22 cellular contexts compared by ENCODE assay signal in the genomic region with DNA sequence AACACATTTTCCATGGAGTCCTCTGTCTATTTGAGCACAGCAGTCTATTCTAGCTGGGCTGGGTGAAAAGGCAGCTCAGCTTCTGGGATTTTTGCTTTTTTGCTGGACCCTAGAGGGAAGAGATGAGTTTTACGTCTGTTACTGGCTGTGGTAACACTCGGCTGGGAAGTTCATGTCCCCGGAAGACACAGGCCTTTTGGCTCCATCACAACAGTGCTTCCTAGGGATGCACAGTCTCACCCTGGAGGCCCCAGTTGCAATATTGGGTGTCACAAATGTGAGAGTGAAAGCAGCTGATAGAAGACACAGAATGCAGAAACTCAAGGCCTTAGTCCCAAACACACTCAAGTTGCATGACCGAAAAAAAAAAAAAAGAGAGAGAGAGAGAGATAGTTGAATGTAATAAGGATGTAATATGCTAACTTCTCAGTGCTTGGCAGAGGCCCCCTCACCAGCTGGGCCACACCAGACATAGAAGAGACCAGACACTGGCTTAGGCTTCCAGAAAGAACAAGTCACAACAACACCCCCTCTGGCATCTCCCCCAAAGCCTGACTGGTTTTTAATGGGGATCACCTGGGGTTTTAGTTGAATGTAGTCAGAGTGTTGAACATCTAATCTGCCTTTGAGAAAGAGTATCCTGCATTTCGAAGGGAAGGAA.
A peak's percentile ranks its signal among the peaks of the same experiment; 100 is the strongest.
DNase-seq lines count a peak whose midpoint lies in the region; ATAC-seq, FAIRE-seq and TF ChIP-seq lines count a peak whose summit lies in the region.
"Had no signal": no experiment of that assay in that cellular context is flagged by ENCODE, and none has a peak within 500 bp of the region (broad histone marks: within the 10 kb centered on the region; RNA-seq: fewer than 3 reads in every experiment).

No MANE protein-coding gene starts in this region.

- peaks cover 16% of the 10 kb centered on the region for H3K4me1 ChIP-seq in HUES48 (ENCODE audit: control insufficient read depth, insufficient read depth, low read length)
- peaks cover 17% of the 10 kb centered on the region for H3K4me1 ChIP-seq in body of pancreas
- peaks cover 8 to 12% of the 10 kb centered on the region in 2 donors for H3K4me1 ChIP-seq in kidney (ENCODE audit: control insufficient read depth in 1 of 2, insufficient read depth in 1 of 2, low read depth in 1 of 2, low read length in 2 of 2)

- DNase-seq in body of pancreas (no peak), kidney (peak; percentile 72), sciatic nerve (ENCODE audit: low spot score) (no peak), C1 segment of cervical spinal cord (lab: John Stamatoyannopoulos, UW) (no peak), GM19240 (ENCODE audit: insufficient read length, low spot score) (no peak)
- no peak for DNase-seq in stimulated activated CD4-positive, alpha-beta T cell treated with anti-CD3 and anti-CD28 coated beads, Interleukin-4, amount 100 ng/mL, for 4 hours
- DNase-seq in activated CD4-positive, alpha-beta memory T cell treated with anti-CD3 and anti-CD28 coated beads, Interleukin-2, amount 10 ng/mL, durations not matched to agents 7 days and 5 days = no peak
- DNase-seq: activated naive CD4-positive, alpha-beta T cell treated with Interleukin-2 at 50 U/mL for 16 hours; activated T-cell treated with anti-CD3 and anti-CD28 coated beads, Interleukin-2, amount 50 U/mL, for 4 hours; amniotic stem cell; CD4-positive, CD25-positive, alpha-beta regulatory T cell; central memory CD4-positive, alpha-beta T cell; dorsolateral prefrontal cortex; HCEC 1CT; immature natural killer cell; lower lobe of right lung; MG63; NCI-H1417 treated with DMSO at 0.1 percent for 48 hours; NCI-H524 treated with DMSO at 0.1 percent for 48 hours; nucleus accumbens had no signal

- WGBS in body of pancreas, 2 donors = 65 to 70% methylated on average over 5 of the region's 5 CpGs

- H3K27me3 Mint-ChIP-seq in activated CD4-positive, alpha-beta memory T cell treated with anti-CD3 and anti-CD28 coated beads, Interleukin-2, amount 10 ng/mL, durations not matched to agents 7 days and 5 days = no peaks in the 10 kb centered on the region
- H3K27me3 Mint-ChIP-seq: CD4-positive, CD25-positive, alpha-beta regulatory T cell had no signal

- H3K9me3 Mint-ChIP-seq in activated CD4-positive, alpha-beta memory T cell treated with anti-CD3 and anti-CD28 coated beads, Interleukin-2, amount 10 ng/mL, durations not matched to agents 7 days and 5 days = peaks cover 24% of the 10 kb centered on the region

- TF ChIP-seq CTCF in body of pancreas (IDR thresholded peaks at IDR 0.05) (no peak), kidney (IDR thresholded peaks at IDR 0.05; ENCODE audit: borderline replicate concordance, extremely low read depth, insufficient read depth) (no peak)

- CTCF ChIA-PET in activated CD4-positive, alpha-beta memory T cell treated with anti-CD3 and anti-CD28 coated beads, Interleukin-2, amount 10 ng/mL, durations not matched to agents 7 days and 5 days (lab: Charles Lee) = no interaction called here

- intact Hi-C loops in body of pancreas (cut with DNase I) = no loop called here
- intact Hi-C loops in kidney (cut with DNase I) = no loop called here
- intact Hi-C loops in sciatic nerve (cut with DNase I) = no loop called here

- peak overlapping the region; percentile 75 for H3K27ac ChIP-seq in HUES48 (ENCODE audit: low read depth, low read length)
- H3K27ac ChIP-seq in body of pancreas = no peak overlapping the region
- no peak overlapping the region for H3K27ac ChIP-seq in kidney (ENCODE audit: low read depth in 2 of 2, low read length in 2 of 2)
- H3K27ac ChIP-seq: dorsolateral prefrontal cortex, RWPE1 had no signal

- POLR2A ChIA-PET in activated CD4-positive, alpha-beta memory T cell treated with anti-CD3 and anti-CD28 coated beads, Interleukin-2, amount 10 ng/mL, durations not matched to agents 7 days and 5 days (lab: Charles Lee) = no interaction called here

- peaks cover 5% of the 10 kb centered on the region; the same call in 1 of the 2 replicates for H3K9me3 ChIP-seq in HUES48 (ENCODE audit: control insufficient read depth, insufficient read depth, low read length)
- H3K9me3 ChIP-seq in body of pancreas = no peaks in the 10 kb centered on the region
- peaks cover 4 to 12% of the 10 kb centered on the region in 2 donors for H3K9me3 ChIP-seq in kidney (ENCODE audit: control insufficient read depth in 1 of 2, low read length in 2 of 2)

- H3K4me3 ChIP-seq in HUES48 (ENCODE audit: low read depth, low read length) (no peak overlapping the region), body of pancreas (no peak overlapping the region), kidney (ENCODE audit: low read length in 2 of 2) (no peak overlapping the region)
- H3K4me3 ChIP-seq: dorsolateral prefrontal cortex, lower lobe of right lung, MG63 had no signal

- no peak overlapping the region for H3K27ac Mint-ChIP-seq in activated CD4-positive, alpha-beta memory T cell treated with anti-CD3 and anti-CD28 coated beads, Interleukin-2, amount 10 ng/mL, durations not matched to agents 7 days and 5 days
- H3K27ac Mint-ChIP-seq: CD4-positive, CD25-positive, alpha-beta regulatory T cell; immature natural killer cell had no signal

- no peaks in the 10 kb centered on the region for H3K36me3 Mint-ChIP-seq in activated CD4-positive, alpha-beta memory T cell treated with anti-CD3 and anti-CD28 coated beads, Interleukin-2, amount 10 ng/mL, durations not matched to agents 7 days and 5 days (ENCODE audit: low read depth)
- H3K36me3 Mint-ChIP-seq: CD4-positive, CD25-positive, alpha-beta regulatory T cell had no signal

- H3K36me3 ChIP-seq in HUES48 (ENCODE audit: control insufficient read depth, insufficient read depth, low read length) (no peaks in the 10 kb centered on the region), body of pancreas (replicated peaks in 1 of 2; ENCODE audit: insufficient read depth in 1 of 2, low read depth in 2 of 2) (no peaks in the 10 kb centered on the region), kidney (ENCODE audit: control insufficient read depth in 1 of 2, insufficient read depth in 2 of 2, low read length in 2 of 2) (no peaks in the 10 kb centered on the region)
- H3K36me3 ChIP-seq: lower lobe of right lung, MG63 had no signal

- FAIRE-seq in kidney (lab: Jason Lieb, UNC) = no peak

- ATAC-seq in body of pancreas = peak; percentile 47
- peak; percentile 28 for ATAC-seq in sciatic nerve
- ATAC-seq: activated T-cell treated with anti-CD3 and anti-CD28 coated beads, Interleukin-2, amount 50 U/mL, for 4 hours; lower lobe of right lung had no signal

- no peak overlapping the region for H3K4me3 Mint-ChIP-seq in activated CD4-positive, alpha-beta memory T cell treated with anti-CD3 and anti-CD28 coated beads, Interleukin-2, amount 10 ng/mL, durations not matched to agents 7 days and 5 days
- H3K4me3 Mint-ChIP-seq: activated T-cell treated with anti-CD3 and anti-CD28 coated beads, Interleukin-2, amount 50 U/mL, for 4 hours; CD4-positive, CD25-positive, alpha-beta regulatory T cell; immature natural killer cell had no signal

- H3K9ac ChIP-seq in HUES48 (ENCODE audit: low read depth, low read length) = no peak overlapping the region
- no peak overlapping the region for H3K9ac ChIP-seq in kidney (ENCODE audit: low read length in 2 of 2)

- H3K4me1 Mint-ChIP-seq in activated CD4-positive, alpha-beta memory T cell treated with anti-CD3 and anti-CD28 coated beads, Interleukin-2, amount 10 ng/mL, durations not matched to agents 7 days and 5 days = no peaks in the 10 kb centered on the region
- H3K4me1 Mint-ChIP-seq: CD4-positive, CD25-positive, alpha-beta regulatory T cell; immature natural killer cell had no signal

- no peak for TF ChIP-seq POLR2A in body of pancreas (IDR thresholded peaks at IDR 0.05)

- H3K27me3 ChIP-seq in HUES48 (ENCODE audit: control insufficient read depth, insufficient read depth, low read length) = peaks cover 45% of the 10 kb centered on the region
- no peaks in the 10 kb centered on the region for H3K27me3 ChIP-seq in body of pancreas
- H3K27me3 ChIP-seq: MG63 had no signal
